1 cellular context compared by ENCODE assay signal in genomic region chrX:2654436-2655340, GRCh38.
TF ChIP-seq lines count a peak whose summit lies in the region.

No MANE protein-coding gene starts in this region.

TF ChIP-seq in HepG2, 621 proteins besides CTCF, POLR2A, EP300 and RAD21 (continued from another document and continues in another):
- TF ChIP-seq PRDM15 (CRISPR knock-in tag; IDR thresholded peaks at IDR 0.05) = no peak
- 0 out of 2 replicates have a peak, but pooled peaks have one; percentile 8 for TF ChIP-seq ZNF761 (CRISPR knock-in tag; conservative IDR thresholded peaks at IDR 0.05)
- TF ChIP-seq CEBPG (CRISPR knock-in tag; IDR thresholded peaks at IDR 0.05) = peak; percentile 3; the same call in 1 of the 2 replicates
- peak; percentile 27; the same call in 1 of the 2 replicates for TF ChIP-seq ZGPAT (CRISPR knock-in tag; IDR thresholded peaks at IDR 0.05)
- peak; percentile 26 for TF ChIP-seq ZMYM4 (CRISPR knock-in tag; IDR thresholded peaks at IDR 0.05)
- no peak for TF ChIP-seq IRF2 (CRISPR knock-in tag; IDR thresholded peaks at IDR 0.05)
- TF ChIP-seq RXRA (CRISPR knock-in tag; IDR thresholded peaks at IDR 0.05) = peak; percentile 73; the same call in 1 of the 2 replicates
- TF ChIP-seq ZSCAN5A (CRISPR knock-in tag; IDR thresholded peaks at IDR 0.05; ENCODE audit: borderline replicate concordance) = peak; percentile 20; the same call in 1 of the 2 replicates
- no peak for TF ChIP-seq ZBTB37 (CRISPR knock-in tag; IDR thresholded peaks at IDR 0.05)
- 0 out of 2 replicates have a peak, but pooled peaks have one; percentile 41 for TF ChIP-seq NFKBIZ (CRISPR knock-in tag; IDR thresholded peaks at IDR 0.05)
- peak; percentile 97 for TF ChIP-seq ZNF775 (CRISPR knock-in tag; IDR thresholded peaks at IDR 0.05; ENCODE audit: borderline replicate concordance)
- 0 out of 2 replicates have a peak, but pooled peaks have one; percentile 5 for TF ChIP-seq SMC3 (IDR thresholded peaks at IDR 0.05; ENCODE audit: low read length)
- peak; percentile 65; the same call in 1 of the 2 replicates for TF ChIP-seq RBFOX2 (IDR thresholded peaks at IDR 0.05; ENCODE audit: low read depth, low read length)
- TF ChIP-seq RXRB (CRISPR knock-in tag; IDR thresholded peaks at IDR 0.05; ENCODE audit: borderline replicate concordance) = peak; percentile 78
- TF ChIP-seq TEAD2 (CRISPR knock-in tag; IDR thresholded peaks at IDR 0.05) = no peak
- peak; percentile 59; the same call in 1 of the 2 replicates for TF ChIP-seq MYC (CRISPR knock-in tag; IDR thresholded peaks at IDR 0.05; ENCODE audit: borderline replicate concordance)
- peak; percentile 74 for TF ChIP-seq POLR2AphosphoS5 (IDR thresholded peaks at IDR 0.05; ENCODE audit: low read depth, low read length)
- TF ChIP-seq FOXO1 (CRISPR knock-in tag; IDR thresholded peaks at IDR 0.05) = peak; percentile 46
- peak; percentile 21; the same call in 1 of the 2 replicates for TF ChIP-seq EHMT2 (IDR thresholded peaks at IDR 0.05; ENCODE audit: borderline replicate concordance, low read depth, low read length)
- peak; percentile 77; the same call in 1 of the 2 replicates for TF ChIP-seq KDM6A (CRISPR knock-in tag; IDR thresholded peaks at IDR 0.05; ENCODE audit: low read depth)
- peak; percentile 24; the same call in 1 of the 2 replicates for TF ChIP-seq ZNF281 (CRISPR knock-in tag; IDR thresholded peaks at IDR 0.05; ENCODE audit: borderline replicate concordance)
- peak; percentile 55; the same call in 1 of the 2 replicates for TF ChIP-seq REPIN1 (CRISPR knock-in tag; IDR thresholded peaks at IDR 0.05; ENCODE audit: borderline replicate concordance, low read depth)
- no peak for TF ChIP-seq AKNA (CRISPR knock-in tag; IDR thresholded peaks at IDR 0.05; ENCODE audit: borderline replicate concordance)
- no peak for TF ChIP-seq BCLAF1 (IDR thresholded peaks at IDR 0.05)
- TF ChIP-seq ADNP (CRISPR knock-in tag; IDR thresholded peaks at IDR 0.05) = 0 out of 2 replicates have a peak, but pooled peaks have one; percentile 39
- no peak for TF ChIP-seq ZNF629 (CRISPR knock-in tag; conservative IDR thresholded peaks at IDR 0.05)
- no peak for TF ChIP-seq ZMAT3 (CRISPR knock-in tag; conservative IDR thresholded peaks at IDR 0.05)
- peak; percentile 60; the same call in 1 of the 2 replicates for TF ChIP-seq ESRRA (CRISPR knock-in tag; IDR thresholded peaks at IDR 0.05; ENCODE audit: low read depth)
- peak; percentile 52; the same call in 1 of the 2 replicates for TF ChIP-seq ZNF780A (CRISPR knock-in tag; IDR thresholded peaks at IDR 0.05)
- TF ChIP-seq SIX4 (CRISPR knock-in tag; IDR thresholded peaks at IDR 0.05) = no peak
- no peak for TF ChIP-seq ATM (IDR thresholded peaks at IDR 0.05; ENCODE audit: borderline replicate concordance)
- TF ChIP-seq ASH2L (IDR thresholded peaks at IDR 0.05; ENCODE audit: insufficient read length, low read depth, low read length) = peak; percentile 99
- no peak for TF ChIP-seq SNRNP70 (IDR thresholded peaks at IDR 0.05; ENCODE audit: low read depth, low read length)
- TF ChIP-seq ZNF503 (CRISPR knock-in tag; IDR thresholded peaks at IDR 0.05) = no peak
- no peak; the same call in 1 of the 2 replicates for TF ChIP-seq ZNF362 (CRISPR knock-in tag; IDR thresholded peaks at IDR 0.05; ENCODE audit: borderline replicate concordance)
